Comparison of ENCODE assay signal across 11 cellular contexts in the genomic region with DNA sequence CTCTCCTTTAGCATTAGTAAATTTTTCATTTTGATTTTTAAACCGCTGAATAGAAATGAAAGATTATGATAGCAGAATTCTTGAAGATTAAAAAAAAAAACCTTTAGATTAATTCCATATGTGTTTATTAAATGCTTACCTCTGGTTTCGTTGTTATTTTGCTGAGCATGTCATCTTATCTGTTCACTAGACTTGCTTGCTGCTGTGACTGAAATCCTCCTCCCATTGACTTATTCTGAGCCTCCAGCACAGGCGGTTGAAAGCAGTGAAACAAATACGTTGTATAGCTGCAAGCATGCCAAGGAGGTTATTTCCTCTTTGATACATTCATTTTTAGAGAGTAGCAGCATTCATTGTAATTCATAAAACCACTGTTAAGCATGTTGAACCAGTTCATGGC. TPM values are rescaled to one million over a fixed set of nuclear protein-coding genes. Genes with fewer than 3 reads are reported as not detected.
DNase-seq lines count a peak whose midpoint lies in the region; ATAC-seq and TF ChIP-seq lines count a peak whose summit lies in the region.
"Had no signal": no experiment of that assay in that cellular context is flagged by ENCODE, and none has a peak within 500 bp of the region (broad histone marks: within the 10 kb centered on the region; RNA-seq: fewer than 3 reads in every experiment).

A gene (minus strand): TSS at position 210 of the 400 bp plus-strand sequence. CDS start 1,278 bp downstream, outside the sequence.

- H3K36me3 Mint-ChIP-seq in activated naive CD4-positive, alpha-beta T cell treated with anti-CD3 and anti-CD28 coated beads for 36 hours (ENCODE audit: low read depth): no peaks in the 10 kb centered on the region
- peaks cover 2% of the 10 kb centered on the region for H3K36me3 Mint-ChIP-seq in activated CD8-positive, alpha-beta T cell treated with anti-CD3 and anti-CD28 coated beads for 36 hours (ENCODE audit: low read depth)

- TF ChIP-seq POLR2A in testis (IDR thresholded peaks at IDR 0.05): no peak
- TF ChIP-seq POLR2A in erythroblast (IDR thresholded peaks at IDR 0.05; ENCODE audit: low read length): no peak

- peaks cover 18% of the 10 kb centered on the region for H3K4me1 Mint-ChIP-seq in activated naive CD4-positive, alpha-beta T cell treated with anti-CD3 and anti-CD28 coated beads for 36 hours (ENCODE audit: low read depth)
- peaks cover 20% of the 10 kb centered on the region for H3K4me1 Mint-ChIP-seq in activated CD8-positive, alpha-beta T cell treated with anti-CD3 and anti-CD28 coated beads for 36 hours (ENCODE audit: low read depth)

- H3K4me3 ChIP-seq in testis: peak within 1 kb of the TSS in 1 of 2 donors; percentile 1

- no peaks in the 10 kb centered on the region for H3K27me3 Mint-ChIP-seq in activated naive CD4-positive, alpha-beta T cell treated with anti-CD3 and anti-CD28 coated beads for 36 hours (ENCODE audit: low read depth)
- no peaks in the 10 kb centered on the region for H3K27me3 Mint-ChIP-seq in activated CD8-positive, alpha-beta T cell treated with anti-CD3 and anti-CD28 coated beads for 36 hours

- H3K27me3 ChIP-seq in testis: no peaks in the 10 kb centered on the region

- no peak within 1 kb of the TSS for H3K4me3 Mint-ChIP-seq in activated naive CD4-positive, alpha-beta T cell treated with anti-CD3 and anti-CD28 coated beads for 36 hours
- no peak within 1 kb of the TSS for H3K4me3 Mint-ChIP-seq in activated CD8-positive, alpha-beta T cell treated with anti-CD3 and anti-CD28 coated beads for 36 hours

- H3K27ac Mint-ChIP-seq in activated naive CD4-positive, alpha-beta T cell treated with anti-CD3 and anti-CD28 coated beads for 36 hours: no peak within 1 kb of the TSS
- H3K27ac Mint-ChIP-seq in activated CD8-positive, alpha-beta T cell treated with anti-CD3 and anti-CD28 coated beads for 36 hours: no peak within 1 kb of the TSS

- H3K9me3 Mint-ChIP-seq in activated naive CD4-positive, alpha-beta T cell treated with anti-CD3 and anti-CD28 coated beads for 36 hours: no peaks in the 10 kb centered on the region
- no peaks in the 10 kb centered on the region for H3K9me3 Mint-ChIP-seq in activated CD8-positive, alpha-beta T cell treated with anti-CD3 and anti-CD28 coated beads for 36 hours

- H3K36me3 ChIP-seq in testis (ENCODE audit: low read depth, missing control alignments): no peaks in the 10 kb centered on the region

- peaks cover 11% of the 10 kb centered on the region for H3K4me1 ChIP-seq in testis

- 24 to 30% methylated on average over 4 of the region's 4 CpGs for WGBS in testis, 2 donors

- peak; percentile 22 for DNase-seq in activated naive CD4-positive, alpha-beta T cell treated with anti-CD3 and anti-CD28 coated beads for 36 hours
- DNase-seq in activated naive CD4-positive, alpha-beta T cell treated with Interleukin-2 at 50 U/mL for 16 hours: no peak
- DNase-seq in activated CD8-positive, alpha-beta T cell treated with anti-CD3 and anti-CD28 coated beads for 36 hours: peak; percentile 6
- DNase-seq in left ventricle myocardium superior (no peak), testis (peak; percentile 29), erythroblast (lab: John Stamatoyannopoulos, UW) (no peak), kidney tubule cell (ENCODE audit: low spot score) (no peak), NCI-H1417 treated with DMSO at 0.1 percent for 48 hours (lab: John Stamatoyannopoulos, UW) (no peak)
- DNase-seq: activated CD4-positive, CD25-positive, alpha-beta regulatory T cell; C1 segment of cervical spinal cord; NCI-H446 had no signal

- ATAC-seq in activated CD8-positive, alpha-beta T cell treated with anti-CD3 and anti-CD28 coated beads for 36 hours: peak; percentile 76
- peak; percentile 56 for ATAC-seq in left ventricle myocardium superior

- POLR2A ChIA-PET in activated CD8-positive, alpha-beta T cell treated with anti-CD3 and anti-CD28 coated beads for 36 hours (lab: Charles Lee): no interaction called here

- CTCF ChIA-PET in activated naive CD4-positive, alpha-beta T cell treated with anti-CD3 and anti-CD28 coated beads for 36 hours (lab: Charles Lee): interaction anchor here (0.6 to 1.3 kb wide), 2 partner anchors 21 to 30 kb away, joined by 3 to 4 read pairs; no protein-coding TSS in a partner anchor
- CTCF ChIA-PET in activated CD8-positive, alpha-beta T cell treated with anti-CD3 and anti-CD28 coated beads for 36 hours (lab: Charles Lee): interaction anchor here (0.7 to 4.3 kb wide), 3 partner anchors 15 to 72 kb away, joined by 3 to 19 read pairs (median 4); no protein-coding TSS in a partner anchor

- H3K9me3 ChIP-seq in testis: no peaks in the 10 kb centered on the region

- TF ChIP-seq CTCF in activated CD8-positive, alpha-beta T cell treated with anti-CD3 and anti-CD28 coated beads for 36 hours (IDR thresholded peaks at IDR 0.05): no peak
- no peak for TF ChIP-seq CTCF in testis (IDR thresholded peaks at IDR 0.05)

- intact Hi-C loops in activated naive CD4-positive, alpha-beta T cell treated with anti-CD3 and anti-CD28 coated beads for 36 hours (cut with micrococcal nuclease): no loop called here
- intact Hi-C loops in activated CD8-positive, alpha-beta T cell treated with anti-CD3 and anti-CD28 coated beads for 36 hours (cut with micrococcal nuclease): no loop called here
- intact Hi-C loops in left ventricle myocardium superior (cut with micrococcal nuclease): no loop called here
- intact Hi-C loops in testis (cut with DNase I; ENCODE audit: low total_unique reads): no loop called here

- peak within 1 kb of the TSS; percentile 15 to 56 for H3K27ac ChIP-seq in testis

RNA-seq across cellular contexts. Expression of the gene that starts here (rescaled TPM):
- total RNA-seq in activated naive CD4-positive, alpha-beta T cell treated with anti-CD3 and anti-CD28 coated beads for 36 hours: not detected
- not detected for total RNA-seq in activated CD8-positive, alpha-beta T cell treated with anti-CD3 and anti-CD28 coated beads for 36 hours
- total RNA-seq in left ventricle myocardium superior: 0.50 TPM
- total RNA-seq in testis: under 1 TPM; 0.16 to 0.37 TPM
- polyA plus RNA-seq in testis (ENCODE audit: insufficient read depth, low read depth, low replicate concordance): 0.71 TPM

Comparison
In these comparisons a context has a peak if more than half of its experiments do, and no peak if none do; other contexts are left out.
1. Peak in DNase-seq in activated naive CD4-positive, alpha-beta T cell treated with anti-CD3 and anti-CD28 coated beads for 36 hours; RNA of the gene not detected or under 1 TPM.
2. Peak in DNase-seq and ATAC-seq in activated CD8-positive, alpha-beta T cell treated with anti-CD3 and anti-CD28 coated beads for 36 hours; RNA of the gene not detected or under 1 TPM.
3. Peak in ATAC-seq in left ventricle myocardium superior; RNA of the gene not detected or under 1 TPM.
4. Peak in DNase-seq and H3K27ac ChIP-seq in testis; RNA of the gene not detected or under 1 TPM.